In the genomic region with DNA sequence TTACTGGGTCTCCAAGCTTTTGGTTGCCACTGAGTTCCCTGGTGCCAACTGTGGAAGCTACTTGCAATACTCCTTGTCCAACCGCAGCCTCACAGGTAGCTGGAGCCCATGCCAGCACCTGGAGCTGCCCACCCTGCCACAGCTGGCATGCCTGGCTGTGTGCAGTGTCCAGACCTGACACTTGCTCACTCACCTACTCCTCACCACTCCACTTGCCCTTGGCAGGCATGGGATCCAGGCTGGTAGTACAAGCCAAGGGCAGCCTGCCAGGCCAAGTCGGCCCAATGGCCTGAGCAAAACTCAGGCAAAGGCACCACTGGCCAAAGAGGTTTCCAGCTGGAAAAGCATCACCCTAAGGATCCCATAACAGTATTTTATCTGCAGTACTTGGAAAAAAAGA, we compare ENCODE assay signal across 24 cellular contexts.
"Had no signal": no experiment of that assay in that cellular context is flagged by ENCODE, and none has a peak within 500 bp of the region (broad histone marks: within the 10 kb centered on the region; RNA-seq: fewer than 3 reads in every experiment).

No MANE protein-coding gene starts in this region.

- H3K27me3 Mint-ChIP-seq: activated naive CD8-positive, alpha-beta T cell treated with anti-CD3 and anti-CD28 coated beads, Interleukin-2, amount 50 U/mL, for 24 hours; naive thymus-derived CD4-positive, alpha-beta T cell; type B pancreatic cell had no signal

- H3K4me3 Mint-ChIP-seq: activated naive CD8-positive, alpha-beta T cell treated with anti-CD3 and anti-CD28 coated beads, Interleukin-2, amount 50 U/mL, for 24 hours; immature natural killer cell; naive thymus-derived CD4-positive, alpha-beta T cell; neural crest cell; stimulated activated effector memory CD8-positive, alpha-beta T cell treated with anti-CD3 and anti-CD28 coated beads, Interleukin-12 subunit alpha, Interleukin-12 subunit beta, amount 100 ng/mL, for 72 hours; type B pancreatic cell had no signal

- H3K27ac ChIP-seq: body of pancreas, cardiac muscle cell, epithelial cell of prostate, prostate gland, right lobe of liver, SJSA1, skin epidermis, testis had no signal

- H3K4me1 Mint-ChIP-seq: activated naive CD8-positive, alpha-beta T cell treated with anti-CD3 and anti-CD28 coated beads, Interleukin-2, amount 50 U/mL, for 24 hours; immature natural killer cell; naive thymus-derived CD4-positive, alpha-beta T cell; neural crest cell; stimulated activated effector memory CD8-positive, alpha-beta T cell treated with anti-CD3 and anti-CD28 coated beads, Interleukin-12 subunit alpha, Interleukin-12 subunit beta, amount 100 ng/mL, for 72 hours had no signal

- H3K27ac Mint-ChIP-seq: activated naive CD8-positive, alpha-beta T cell treated with anti-CD3 and anti-CD28 coated beads, Interleukin-2, amount 50 U/mL, for 24 hours; immature natural killer cell; stimulated activated effector memory CD8-positive, alpha-beta T cell treated with anti-CD3 and anti-CD28 coated beads, Interleukin-12 subunit alpha, Interleukin-12 subunit beta, amount 100 ng/mL, for 72 hours; type B pancreatic cell had no signal

- H3K4me1 ChIP-seq: body of pancreas, prostate gland, right lobe of liver, SJSA1, testis had no signal

- H3K36me3 ChIP-seq: cardiac muscle cell, prostate gland, right lobe of liver, SJSA1 had no signal

- DNase-seq: activated CD4-positive, alpha-beta T cell treated with anti-CD3 and anti-CD28 coated beads for 4 hours; activated CD4-positive, alpha-beta T cell treated with anti-CD3 and anti-CD28 coated beads, Interleukin-2, amount 50 U/mL, for 48 hours; activated CD4-positive, CD25-positive, alpha-beta regulatory T cell; activated CD8-positive, alpha-beta memory T cell treated with anti-CD3 and anti-CD28 coated beads, Interleukin-2, amount 50 U/mL, for 48 hours; activated effector memory CD4-positive, alpha-beta T cell treated with Interleukin-2 at 50 U/mL for 16 hours; activated naive CD4-positive, alpha-beta T cell treated with anti-CD3 and anti-CD28 coated beads, Interleukin-2, amount 50 U/mL, for 16 hours; activated naive CD8-positive, alpha-beta T cell treated with anti-CD3 and anti-CD28 coated beads, Interleukin-2, amount 50 U/mL, for 24 hours; activated T-cell treated with anti-CD3 and anti-CD28 coated beads, Interleukin-2, amount 50 U/mL, for 48 hours; body of pancreas; immature natural killer cell; kidney glomerular epithelial cell; naive thymus-derived CD4-positive, alpha-beta T cell; stimulated activated CD4-positive, alpha-beta T cell treated with anti-CD3 and anti-CD28 coated beads, Interleukin-1b, Interleukin-23, amount 100 ng/mL, for 48 hours; T1000; testis had no signal

- H3K9me3 ChIP-seq: body of pancreas, prostate gland, testis had no signal

- H3K27me3 ChIP-seq: body of pancreas, cardiac muscle cell, right lobe of liver, SJSA1, testis had no signal

- H3K36me3 Mint-ChIP-seq: immature natural killer cell; naive thymus-derived CD4-positive, alpha-beta T cell; stimulated activated effector memory CD8-positive, alpha-beta T cell treated with anti-CD3 and anti-CD28 coated beads, Interleukin-12 subunit alpha, Interleukin-12 subunit beta, amount 100 ng/mL, for 72 hours; type B pancreatic cell had no signal

- ATAC-seq: activated naive CD8-positive, alpha-beta T cell treated with anti-CD3 and anti-CD28 coated beads, Interleukin-2, amount 50 U/mL, for 24 hours; body of pancreas; naive thymus-derived CD4-positive, alpha-beta T cell had no signal

- H3K4me3 ChIP-seq: body of pancreas, cardiac muscle cell, prostate gland, right lobe of liver, SJSA1, skin epidermis, testis had no signal
